In genomic region chr16:78099372-78100161, GRCh38 we compare ENCODE assay signal across 8 cellular contexts. TPM values are rescaled to one million over a fixed set of nuclear protein-coding genes. Genes with fewer than 3 reads are reported as not detected.
DNase-seq lines count a peak whose midpoint lies in the region; ATAC-seq and TF ChIP-seq lines count a peak whose summit lies in the region.

Gene WWOX (plus strand): TSS chr16:78099654.

- H3K4me3 ChIP-seq in CD4-positive, CD25-positive, alpha-beta regulatory T cell (ENCODE audit: low read depth, low read length) = peak within 1 kb of the TSS; percentile 88
- H3K4me3 ChIP-seq in right lobe of liver = peak within 1 kb of the TSS; percentile 69 to 98 (median 87)

- H3K36me3 ChIP-seq in CD4-positive, CD25-positive, alpha-beta regulatory T cell (ENCODE audit: control insufficient read depth, insufficient read depth, low read length) = no peaks in the 10 kb centered on the region
- no peaks in the 10 kb centered on the region for H3K36me3 ChIP-seq in right lobe of liver

- peaks cover 2% of the 10 kb centered on the region for H3K27me3 ChIP-seq in CD4-positive, CD25-positive, alpha-beta regulatory T cell (ENCODE audit: control insufficient read depth, insufficient read depth, low read length)
- H3K27me3 ChIP-seq in right lobe of liver = no peaks in the 10 kb centered on the region

- H3K4me1 Mint-ChIP-seq in CD4-positive, CD25-positive, alpha-beta regulatory T cell = peaks cover 11 to 41% (median 21%) of the 10 kb centered on the region in 4 donors

- H3K36me3 Mint-ChIP-seq in CD4-positive, CD25-positive, alpha-beta regulatory T cell = no peaks in the 10 kb centered on the region

- H3K4me3 Mint-ChIP-seq in CD4-positive, CD25-positive, alpha-beta regulatory T cell = peak within 1 kb of the TSS; percentile 87 to 96 (median 90)

- peak; percentile 96 to 99 (median 97) for DNase-seq in CD4-positive, CD25-positive, alpha-beta regulatory T cell
- DNase-seq in NCI-H82 (lab: John Stamatoyannopoulos, UW) (peak; percentile 98), dermis microvascular lymphatic vessel endothelial cell (ENCODE audit: low read depth in 2 of 2) (peak; percentile 97 to 98), right lobe of liver (peak; percentile 98 to 99 (median 99))
- peak; percentile 92 to 94 for DNase-seq in activated CD4-positive, alpha-beta T cell treated with anti-CD3 and anti-CD28 coated beads, Interleukin-2, amount 50 U/mL, for 48 hours
- DNase-seq in stimulated activated CD4-positive, alpha-beta T cell treated with anti-CD3 and anti-CD28 coated beads, Interleukin-4, amount 100 ng/mL, for 4 hours = peak; percentile 93 to 95

- peaks cover 18% of the 10 kb centered on the region for H3K4me1 ChIP-seq in CD4-positive, CD25-positive, alpha-beta regulatory T cell (ENCODE audit: control insufficient read depth, insufficient read depth, low read length, poor library complexity, severe bottlenecking)
- peaks cover 0 to 7% (median 2%) of the 10 kb centered on the region in 4 donors for H3K4me1 ChIP-seq in right lobe of liver

- peak within 1 kb of the TSS; percentile 82 to 92 (median 83) for H3K27ac Mint-ChIP-seq in CD4-positive, CD25-positive, alpha-beta regulatory T cell

- peak; percentile 66 for TF ChIP-seq POLR2A in right lobe of liver (IDR thresholded peaks at IDR 0.05)

- peaks cover 0 to 2% (median 0%) of the 10 kb centered on the region in 7 donors for H3K9me3 Mint-ChIP-seq in CD4-positive, CD25-positive, alpha-beta regulatory T cell

- H3K27me3 Mint-ChIP-seq in CD4-positive, CD25-positive, alpha-beta regulatory T cell = peaks cover 8% of the 10 kb centered on the region

- peak; percentile 96 to 97 for ATAC-seq in CD4-positive, CD25-positive, alpha-beta regulatory T cell (ENCODE audit: low read depth in 2 of 2)
- peak; percentile 95 for ATAC-seq in GM19395 (IDR thresholded peaks at IDR 0.05; ENCODE audit: unreplicated experiment)
- peak; percentile 93 for ATAC-seq in HG03565 (IDR thresholded peaks at IDR 0.05; ENCODE audit: unreplicated experiment)
- peak; percentile 96 to 98 (median 97) for ATAC-seq in right lobe of liver

- TF ChIP-seq CTCF in right lobe of liver (IDR thresholded peaks at IDR 0.05) = peak; percentile 73 to 97 (median 94)

- intact Hi-C loops in right lobe of liver (cut with DNase I) = no loop called here

- no peaks in the 10 kb centered on the region for H3K9me3 ChIP-seq in CD4-positive, CD25-positive, alpha-beta regulatory T cell (ENCODE audit: control insufficient read depth in 2 of 2, low read length in 2 of 2)
- H3K9me3 ChIP-seq in right lobe of liver = peaks cover 0 to 2% (median 0%) of the 10 kb centered on the region in 4 donors

- WGBS in right lobe of liver (ENCODE audit: insufficient coverage, low coverage, low lambda C conversion rate, missing lambda C conversion rate) = 0% methylated on average over 30 of the region's 83 CpGs

- H3K27ac ChIP-seq in CD4-positive, CD25-positive, alpha-beta regulatory T cell (ENCODE audit: insufficient read depth, low read length, poor library complexity, severe bottlenecking) = peak within 1 kb of the TSS; percentile 94
- peak within 1 kb of the TSS; percentile 63 to 75 (median 72) for H3K27ac ChIP-seq in right lobe of liver

RNA-seq across cellular contexts. Expression of gene WWOX, which starts in this region (rescaled TPM):
- total RNA-seq in CD4-positive, CD25-positive, alpha-beta regulatory T cell = 18.6 TPM
- 10 to 100 TPM; 10.3 to 13.6 (median 11.9) TPM for polyA plus RNA-seq in CD4-positive, CD25-positive, alpha-beta regulatory T cell
- 9.5 and 11.9 TPM in 2 replicates for total RNA-seq in dermis microvascular lymphatic vessel endothelial cell
- 10 to 100 TPM; 13.0 to 24.3 (median 16.5) TPM for total RNA-seq in right lobe of liver

Comparison
In these comparisons a context has a peak if more than half of its experiments do, and no peak if none do; other contexts are left out.
1. Peak in every context shown above with its lines: DNase-seq, ATAC-seq, H3K4me3 ChIP-seq and H3K27ac ChIP-seq.